15 cellular contexts compared by ENCODE assay signal in the genomic region with DNA sequence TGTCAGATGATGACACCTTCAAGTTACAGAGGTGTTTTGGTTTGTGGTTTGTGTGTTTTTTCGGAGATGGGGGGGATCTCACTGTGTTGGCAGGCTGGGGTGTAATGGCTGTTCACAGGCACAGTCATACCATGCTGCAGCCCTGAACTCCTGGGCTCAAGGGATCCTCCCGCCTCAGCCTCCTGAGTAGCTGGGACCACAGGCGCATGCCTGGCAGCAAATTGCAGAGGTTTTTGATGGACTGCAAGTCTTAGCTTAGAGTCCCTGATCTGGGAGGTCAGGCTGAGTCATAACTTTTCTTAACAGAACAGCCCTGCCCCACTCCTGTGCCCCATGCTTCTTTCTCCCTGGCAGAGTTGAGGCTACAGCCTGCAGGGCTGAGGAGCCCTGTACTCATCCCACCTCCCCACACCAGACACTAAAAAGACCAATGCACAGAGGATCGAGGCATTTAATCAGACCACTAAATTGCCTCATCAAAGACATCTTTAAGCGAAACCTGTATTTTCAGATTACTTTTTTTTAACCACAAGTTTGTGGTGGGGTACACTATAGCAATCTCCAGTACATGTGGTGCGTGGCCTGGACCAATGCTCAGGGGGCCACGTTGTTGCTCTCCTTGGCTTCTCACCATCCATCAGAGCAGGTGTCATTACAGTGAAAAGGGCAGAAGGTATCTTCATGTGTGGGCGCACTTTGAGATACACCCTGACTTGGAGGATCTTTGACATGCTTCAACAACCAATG. TPM values are rescaled to one million over a fixed set of nuclear protein-coding genes. Genes with fewer than 3 reads are reported as not detected.
DNase-seq lines count a peak whose midpoint lies in the region; ATAC-seq, FAIRE-seq and TF ChIP-seq lines count a peak whose summit lies in the region.
"Had no signal": no experiment of that assay in that cellular context is flagged by ENCODE, and none has a peak within 500 bp of the region (broad histone marks: within the 10 kb centered on the region; RNA-seq: fewer than 3 reads in every experiment).

No MANE protein-coding gene starts in this region.

- H3K27me3 Mint-ChIP-seq in CD4-positive, alpha-beta T cell, result no peaks in the 10 kb centered on the region
- H3K27me3 Mint-ChIP-seq in activated T-cell treated with anti-CD3 and anti-CD28 coated beads, Interleukin-2, amount 50 U/mL, for 72 hours (ENCODE audit: low read depth), result no peaks in the 10 kb centered on the region

- H3K27ac ChIP-seq in CD4-positive, alpha-beta T cell (ENCODE audit: low read depth, low read length), result no peak overlapping the region
- H3K27ac ChIP-seq in pancreas (no peak overlapping the region), trophoblast cell (ENCODE audit: low read depth, low read length) (no peak overlapping the region)
- H3K27ac ChIP-seq: esophagus squamous epithelium had no signal

- no peak overlapping the region for H2AFZ ChIP-seq in trophoblast cell (ENCODE audit: insufficient read depth, low read length, poor library complexity)

- H2BK120ac ChIP-seq in trophoblast cell (ENCODE audit: insufficient read depth, low read length, poor library complexity), result no peak overlapping the region

- 92 to 98% methylated on average over 8 of the region's 8 CpGs for WGBS in pancreas, 2 donors
- no CpG with 5 or more reads among the region's 8 CpGs for WGBS in trophoblast cell (ENCODE audit: extremely low coverage, insufficient coverage, insufficient read length)

- no peak overlapping the region for H4K91ac ChIP-seq in trophoblast cell (ENCODE audit: low read depth, low read length)

- POLR2A ChIA-PET in CD4-positive, alpha-beta T cell (lab: Charles Lee), result no interaction called here

- no peak overlapping the region for H3K4me3 ChIP-seq in pancreas
- H3K4me3 ChIP-seq in trophoblast cell (ENCODE audit: low read depth, low read length), result no peak overlapping the region
- H3K4me3 ChIP-seq: esophagus squamous epithelium, HAP-1 had no signal

- H3K36me3 ChIP-seq in pancreas (peaks cover 0 to 13% (median 8%) of the 10 kb centered on the region in 3 donors), trophoblast cell (ENCODE audit: control insufficient read depth in 1 of 2, insufficient read depth in 2 of 2, low read length in 2 of 2) (peaks cover 27 to 38% of the 10 kb centered on the region in 2 experiments)

- no peak overlapping the region for H4K8ac ChIP-seq in trophoblast cell (ENCODE audit: low read depth, low read length)

- no peaks in the 10 kb centered on the region for H3K9me3 ChIP-seq in CD4-positive, alpha-beta T cell (ENCODE audit: control insufficient read depth, low read length)
- no peaks in the 10 kb centered on the region for H3K9me3 ChIP-seq in pancreas
- H3K9me3 ChIP-seq in trophoblast cell (ENCODE audit: insufficient read depth, low read depth, low read length), result peaks cover 1% of the 10 kb centered on the region
- H3K9me3 ChIP-seq: esophagus squamous epithelium, HAP-1 had no signal

- H2BK12ac ChIP-seq in trophoblast cell (ENCODE audit: low read length), result no peak overlapping the region

- H3K27ac Mint-ChIP-seq in CD4-positive, alpha-beta T cell, result peak overlapping the region; percentile 53
- peak overlapping the region; percentile 86 for H3K27ac Mint-ChIP-seq in activated T-cell treated with anti-CD3 and anti-CD28 coated beads, Interleukin-2, amount 50 U/mL, for 72 hours

- H2AK5ac ChIP-seq in trophoblast cell (ENCODE audit: low read length), result no peak overlapping the region

- TF ChIP-seq CTCF in CD4-positive, alpha-beta T cell (IDR thresholded peaks at IDR 0.05), result no peak
- no peak for TF ChIP-seq CTCF in pancreas (IDR thresholded peaks at IDR 0.05)

- H4K12ac ChIP-seq in trophoblast cell (ENCODE audit: low read depth, low read length), result no peak overlapping the region

- no peak overlapping the region for H3K23ac ChIP-seq in trophoblast cell (ENCODE audit: low read length)

- no peak for ATAC-seq in CD4-positive, alpha-beta T cell (ENCODE audit: poor library complexity)
- peak; percentile 81 for ATAC-seq in activated T-cell treated with anti-CD3 and anti-CD28 coated beads, Interleukin-2, amount 50 U/mL, for 72 hours (replicated peaks in 1 of 2)
- ATAC-seq in HG03159 (IDR thresholded peaks at IDR 0.05; ENCODE audit: unreplicated experiment), result no peak
- ATAC-seq in pancreas, result no peak

- no peaks in the 10 kb centered on the region for H3K79me2 ChIP-seq in trophoblast cell (ENCODE audit: control insufficient read depth, insufficient read depth, low read length, poor library complexity)

- no peak overlapping the region for H3K18ac ChIP-seq in trophoblast cell (ENCODE audit: low read length)

- no peaks in the 10 kb centered on the region for H3K27me3 ChIP-seq in CD4-positive, alpha-beta T cell (ENCODE audit: control insufficient read depth, insufficient read depth, low read length)
- H3K27me3 ChIP-seq in pancreas, result no peaks in the 10 kb centered on the region
- H3K27me3 ChIP-seq in trophoblast cell (ENCODE audit: insufficient read depth, low read length), result no peaks in the 10 kb centered on the region
- H3K27me3 ChIP-seq: esophagus squamous epithelium had no signal

- H3K4ac ChIP-seq in trophoblast cell (ENCODE audit: low read depth, low read length), result no peak overlapping the region

- intact Hi-C loops in CD4-positive, alpha-beta T cell (cut with DNase I, micrococcal nuclease), result no loop called here
- intact Hi-C loops in pancreas (cut with DNase I), result no loop called here

- H3K14ac ChIP-seq in trophoblast cell (ENCODE audit: low read length), result no peak overlapping the region

- H3K4me1 Mint-ChIP-seq in CD4-positive, alpha-beta T cell (ENCODE audit: low read depth), result peaks cover 24% of the 10 kb centered on the region
- H3K4me1 Mint-ChIP-seq in activated T-cell treated with anti-CD3 and anti-CD28 coated beads, Interleukin-2, amount 50 U/mL, for 72 hours (ENCODE audit: low read depth), result peaks cover 24% of the 10 kb centered on the region

- H3K9ac ChIP-seq in trophoblast cell (ENCODE audit: low read length), result no peak overlapping the region

- H3K4me2 ChIP-seq in trophoblast cell (ENCODE audit: low read length), result no peak overlapping the region

- no peak for DNase-seq in CD4-positive, alpha-beta T cell
- peak; percentile 46 for DNase-seq in HCEC 1CT
- peak in 1 of 2 donors; percentile 39 for DNase-seq in activated T-cell treated with anti-CD3 and anti-CD28 coated beads, Interleukin-2, amount 50 U/mL, for 72 hours
- peak; percentile 5 for DNase-seq in iPS-NIHi11 (ENCODE audit: low spot score)
- no peak for DNase-seq in pancreas
- DNase-seq in trophoblast cell, result no peak
- no peak for DNase-seq in SIG-M5 treated with dmso at 0.1 percent for 504 hours (lab: John Stamatoyannopoulos, UW; ENCODE audit: unreplicated experiment)
- DNase-seq: DMS 273 treated with DMSO at 0.1 percent for 48 hours; esophagus squamous epithelium; kidney glomerular epithelial cell; NCI-H1417 treated with DMSO at 0.1 percent for 48 hours; occipital lobe; stimulated activated CD4-positive, alpha-beta T cell treated with anti-CD3 and anti-CD28 coated beads, Interleukin-4, amount 100 ng/mL, for 1 hour had no signal

- CTCF ChIA-PET in CD4-positive, alpha-beta T cell (lab: Charles Lee), result no interaction called here

- no peaks in the 10 kb centered on the region for H3K79me1 ChIP-seq in trophoblast cell (ENCODE audit: low read length)

- H2BK5ac ChIP-seq in trophoblast cell (ENCODE audit: low read depth, low read length, poor library complexity), result no peak overlapping the region

- H3K4me1 ChIP-seq in pancreas (no peaks in the 10 kb centered on the region), trophoblast cell (ENCODE audit: control insufficient read depth in 1 of 2, insufficient read depth in 2 of 2, low read length in 2 of 2) (peaks cover 12 to 19% of the 10 kb centered on the region in 2 experiments)
- H3K4me1 ChIP-seq: HAP-1 had no signal

- FAIRE-seq in pancreas (lab: Jason Lieb, UNC), result no peak

- H3K9me3 Mint-ChIP-seq in CD4-positive, alpha-beta T cell, result no peaks in the 10 kb centered on the region
- no peaks in the 10 kb centered on the region for H3K9me3 Mint-ChIP-seq in activated T-cell treated with anti-CD3 and anti-CD28 coated beads, Interleukin-2, amount 50 U/mL, for 72 hours

- peaks cover 37% of the 10 kb centered on the region for H3K36me3 Mint-ChIP-seq in CD4-positive, alpha-beta T cell (ENCODE audit: low read depth)
- peaks cover under 1 to 4% of the 10 kb centered on the region in 2 donors for H3K36me3 Mint-ChIP-seq in activated T-cell treated with anti-CD3 and anti-CD28 coated beads, Interleukin-2, amount 50 U/mL, for 72 hours (ENCODE audit: insufficient read depth in 2 of 2)

- no peak overlapping the region for H3K4me3 Mint-ChIP-seq in CD4-positive, alpha-beta T cell
- H3K4me3 Mint-ChIP-seq in activated T-cell treated with anti-CD3 and anti-CD28 coated beads, Interleukin-2, amount 50 U/mL, for 72 hours, result peak overlapping the region in 1 of 2 donors; percentile 38

RNA-seq across cellular contexts. Expression of a gene that starts 17.1 kb away (rescaled TPM):
- total RNA-seq in CD4-positive, alpha-beta T cell, result 10 to 100 TPM; 15.5 to 16.4 TPM
- 10 to 100 TPM; 34.6 to 41.2 TPM for total RNA-seq in activated T-cell treated with anti-CD3 and anti-CD28 coated beads, Interleukin-2, amount 50 U/mL, for 72 hours
- 1 to 10 TPM in 4 of 6 donors, under 1 TPM in 2; 0.85 to 2.7 (median 1.3) TPM for total RNA-seq in pancreas
- polyA plus RNA-seq in pancreas, result 10 to 100 TPM in 1 of 2 donors, 1 to 10 TPM in 1; 3.6 to 10.4 TPM
- 2.0 and 2.6 TPM in 2 replicates for polyA plus RNA-seq in trophoblast cell (2013)

Comparison
In these comparisons a context has a peak if more than half of its experiments do, and no peak if none do; other contexts are left out.
1. ATAC-seq: peak in activated T-cell treated with anti-CD3 and anti-CD28 coated beads, Interleukin-2, amount 50 U/mL, for 72 hours (2 of 2); none in CD4-positive, alpha-beta T cell (single experiment), HG03159 (single experiment) and pancreas (0 of 4).
2. DNase-seq: peak in HCEC 1CT (single experiment) and iPS-NIHi11 (single experiment); none in CD4-positive, alpha-beta T cell (0 of 10), pancreas (0 of 6), trophoblast cell (0 of 2) and SIG-M5 treated with dmso at 0.1 percent for 504 hours (single experiment).
3. RNA of a gene that starts 17.1 kb away (total RNA-seq): 34.6 to 41.2 TPM in activated T-cell treated with anti-CD3 and anti-CD28 coated beads, Interleukin-2, amount 50 U/mL, for 72 hours and 15.5 to 16.4 TPM in CD4-positive, alpha-beta T cell; 0.85 to 2.7 TPM in pancreas; every median in the first group is over 4 times any median in the second.